In genomic region chr5:143213851-143214363, GRCh38 we compare ENCODE assay signal across 8 cellular contexts.
DNase-seq lines count a peak whose midpoint lies in the region; ATAC-seq and TF ChIP-seq lines count a peak whose summit lies in the region.

No MANE protein-coding gene starts in this region.

- H3K27ac ChIP-seq in brain microvascular endothelial cell, result peak overlapping the region; percentile 24

- peak; percentile 95 for DNase-seq in GM12864 (ENCODE audit: low read depth)
- no peak for DNase-seq in brain microvascular endothelial cell
- DNase-seq in NCI-H187 treated with DMSO at 0.1 percent for 48 hours (lab: John Stamatoyannopoulos, UW), result no peak
- no peak for DNase-seq in superior temporal gyrus (ENCODE audit: extremely low spot score)
- no peak for DNase-seq in NCI-H2196 treated with DMSO at 0.1 percent for 48 hours (lab: John Stamatoyannopoulos, UW; ENCODE audit: unreplicated experiment)

- ATAC-seq in GM19351 (IDR thresholded peaks at IDR 0.05; ENCODE audit: unreplicated experiment), result peak; percentile 55
- peak; percentile 58 for ATAC-seq in HG03135 (IDR thresholded peaks at IDR 0.05; ENCODE audit: unreplicated experiment)
- ATAC-seq in HG02840 (IDR thresholded peaks at IDR 0.05; ENCODE audit: low FRiP score, unreplicated experiment), result no peak

- H3K36me3 ChIP-seq in brain microvascular endothelial cell (replicated peaks), result no peaks in the 10 kb centered on the region

- H3K4me3 ChIP-seq in GM12864 (ENCODE audit: low read depth, low read length), result no peak overlapping the region
- H3K4me3 ChIP-seq in brain microvascular endothelial cell (ENCODE audit: low read depth, low read length), result no peak overlapping the region

- TF ChIP-seq CTCF in GM12864 (IDR thresholded peaks at IDR 0.05; ENCODE audit: low read depth, low read length, missing control alignments), result peak; percentile 29
- peak; percentile 42 for TF ChIP-seq CTCF in brain microvascular endothelial cell (IDR thresholded peaks at IDR 0.05; ENCODE audit: low read depth, low read length, missing control alignments)

- no peaks in the 10 kb centered on the region for H3K27me3 ChIP-seq in brain microvascular endothelial cell (replicated peaks)

- in situ Hi-C loops in brain microvascular endothelial cell (cut with HindIII; ENCODE audit: low pct_ligation_motif_present, low sequenced_read_pairs), result no loop called here
